Comparison of ENCODE assay signal across 29 cellular contexts in the genomic region with DNA sequence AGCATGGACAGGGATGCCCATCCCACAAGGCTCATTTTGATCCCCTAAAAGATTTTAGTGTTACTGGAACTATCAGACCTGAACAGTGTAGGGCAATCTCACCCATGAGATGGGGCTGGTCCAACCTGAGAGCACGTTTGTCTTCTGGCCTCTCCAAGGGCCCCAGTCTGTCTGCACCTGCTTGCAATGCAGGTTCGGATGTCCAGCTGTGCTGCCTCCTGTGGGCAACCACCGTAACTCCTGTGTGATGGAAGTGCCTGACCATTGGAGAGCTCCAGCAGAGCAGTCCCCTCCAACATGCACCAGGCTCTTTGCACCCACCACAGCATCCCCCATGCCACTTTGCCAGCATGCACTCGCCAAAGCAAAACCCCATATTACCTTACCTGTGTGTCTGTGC.
"Had no signal": no experiment of that assay in that cellular context is flagged by ENCODE, and none has a peak within 500 bp of the region (broad histone marks: within the 10 kb centered on the region; RNA-seq: fewer than 3 reads in every experiment).

No MANE protein-coding gene starts in this region.

- H3K4me1 ChIP-seq: gastrocnemius medialis had no signal

- ATAC-seq: activated CD4-positive, CD25-positive, alpha-beta regulatory T cell treated with anti-CD3 and anti-CD28 coated beads, Interleukin-2, amount 50 U/mL, for 24 hours; activated CD8-positive, alpha-beta T cell treated with anti-CD3 and anti-CD28 coated beads for 36 hours; activated T-helper 17 cell treated with anti-CD3 and anti-CD28 coated beads, Interleukin-2, amount 50 U/mL, for 72 hours; esophagus mucosa; gastrocnemius medialis; T-helper 17 cell had no signal

- H3K27ac ChIP-seq: brain microvascular endothelial cell, coronary artery, dorsolateral prefrontal cortex, gastrocnemius medialis, WERI-Rb-1 had no signal

- H3K4me3 ChIP-seq: coronary artery, dorsolateral prefrontal cortex, gastrocnemius medialis had no signal

- FAIRE-seq: astrocyte, bronchial epithelial cell had no signal

- DNase-seq: activated B cell treated with CpG ODN at 0.5 μM for 24 hours; activated CD4-positive, alpha-beta T cell treated with anti-CD3 and anti-CD28 coated beads for 48 hours; activated CD4-positive, alpha-beta T cell treated with anti-CD3 and anti-CD28 coated beads, Interleukin-2, amount 50 U/mL, for 1 hour; activated CD4-positive, alpha-beta T cell treated with anti-CD3 and anti-CD28 coated beads, Interleukin-2, amount 50 U/mL, for 48 hours; activated CD8-positive, alpha-beta memory T cell treated with anti-CD3 and anti-CD28 coated beads for 24 hours; activated CD8-positive, alpha-beta T cell treated with anti-CD3 and anti-CD28 coated beads for 36 hours; activated effector memory CD4-positive, alpha-beta T cell treated with Interleukin-2 at 50 U/mL for 16 hours; activated gamma-delta T cell treated with Interleukin-2 at 50 U/mL for 16 hours; activated naive CD4-positive, alpha-beta T cell treated with anti-CD3 and anti-CD28 coated beads, Interleukin-2, amount 50 U/mL, for 16 hours; activated naive CD4-positive, alpha-beta T cell treated with Interleukin-2 at 50 U/mL for 16 hours; activated T-cell treated with anti-CD3 and anti-CD28 coated beads, Interleukin-2, amount 50 U/mL, for 4 hours; amniotic stem cell; anterior cingulate cortex; brain microvascular endothelial cell; dorsolateral prefrontal cortex; effector memory CD4-positive, alpha-beta T cell; endodermal cell; foreskin fibroblast; gastrocnemius medialis; T-helper 1 cell; T-helper 17 cell; T1000; WERI-Rb-1 had no signal

- H3K36me3 ChIP-seq: brain microvascular endothelial cell, gastrocnemius medialis, WERI-Rb-1 had no signal

- H3K27me3 ChIP-seq: brain microvascular endothelial cell, dorsolateral prefrontal cortex, gastrocnemius medialis had no signal

- H3K9me3 ChIP-seq: gastrocnemius medialis had no signal
